ENCODE assay signal across 10 cellular contexts in genomic region chr9:112065781-112066606, GRCh38.
DNase-seq lines count a peak whose midpoint lies in the region; ATAC-seq and TF ChIP-seq lines count a peak whose summit lies in the region.
"Had no signal": no experiment of that assay in that cellular context is flagged by ENCODE, and none has a peak within 500 bp of the region (broad histone marks: within the 10 kb centered on the region; RNA-seq: fewer than 3 reads in every experiment).

No MANE protein-coding gene starts in this region.

- H3K4me1 ChIP-seq in skeletal muscle satellite cell (ENCODE audit: control insufficient read depth, insufficient read depth, low read length) (peaks cover 27% of the 10 kb centered on the region), neural progenitor cell (no peaks in the 10 kb centered on the region)

- H3K27ac ChIP-seq in neural progenitor cell: no peak overlapping the region

- H3K36me3 ChIP-seq in skeletal muscle satellite cell (ENCODE audit: insufficient read depth, low read length) (no peaks in the 10 kb centered on the region), neural progenitor cell (no peaks in the 10 kb centered on the region)

- H3K36me3 Mint-ChIP-seq in neural progenitor cell: no peaks in the 10 kb centered on the region
- H3K36me3 Mint-ChIP-seq in activated T-cell treated with anti-CD3 and anti-CD28 coated beads, Interleukin-2, amount 50 U/mL, for 24 hours (ENCODE audit: low read depth): no peaks in the 10 kb centered on the region

- H3K9me3 ChIP-seq in skeletal muscle satellite cell (replicated peaks; ENCODE audit: low read length): no peaks in the 10 kb centered on the region
- H3K9me3 ChIP-seq in neural progenitor cell (ENCODE audit: low read depth): no peaks in the 10 kb centered on the region

- no peaks in the 10 kb centered on the region for H3K27me3 ChIP-seq in skeletal muscle satellite cell (ENCODE audit: control insufficient read depth, insufficient read depth, low read length)
- H3K27me3 ChIP-seq in neural progenitor cell: no peaks in the 10 kb centered on the region

- no peak overlapping the region for H3K27ac Mint-ChIP-seq in neural progenitor cell
- no peak overlapping the region for H3K27ac Mint-ChIP-seq in activated T-cell treated with anti-CD3 and anti-CD28 coated beads, Interleukin-2, amount 50 U/mL, for 24 hours
- H3K27ac Mint-ChIP-seq: activated T-helper 1 cell treated with anti-CD3 and anti-CD28 coated beads, Interleukin-12 subunit alpha, Interleukin-12 subunit beta, Interleukin-2, Interleukin-4 antibody, amounts not matched to agents 30 ng/mL and 10 ng/mL and 1 ng/mL, durations not matched to agents 14 hours and 24 hours and 36 hours had no signal

- H2AFZ ChIP-seq in neural progenitor cell (replicated peaks): no peak overlapping the region

- no peak overlapping the region for H3K4me3 Mint-ChIP-seq in neural progenitor cell
- H3K4me3 Mint-ChIP-seq in activated T-cell treated with anti-CD3 and anti-CD28 coated beads, Interleukin-2, amount 50 U/mL, for 24 hours: no peak overlapping the region
- H3K4me3 Mint-ChIP-seq: activated T-helper 1 cell treated with anti-CD3 and anti-CD28 coated beads, Interleukin-12 subunit alpha, Interleukin-12 subunit beta, Interleukin-2, Interleukin-4 antibody, amounts not matched to agents 30 ng/mL and 10 ng/mL and 1 ng/mL, durations not matched to agents 14 hours and 24 hours and 36 hours had no signal

- DNase-seq in HK-2 (ENCODE audit: unreplicated experiment) (peak; percentile 84), SW480 (ENCODE audit: low spot score) (peak; percentile 79), hepatic stellate cell (ENCODE audit: low spot score) (peak; percentile 19), neural progenitor cell (ENCODE audit: low spot score) (no peak)
- DNase-seq in activated T-cell treated with anti-CD3 and anti-CD28 coated beads, Interleukin-2, amount 50 U/mL, for 24 hours: no peak
- DNase-seq: NCI-H524 had no signal

- no peak for ATAC-seq in HG02642 (IDR thresholded peaks at IDR 0.05; ENCODE audit: poor library complexity, unreplicated experiment)
- no peak for ATAC-seq in HG03342 (IDR thresholded peaks at IDR 0.05; ENCODE audit: unreplicated experiment)

- H3K4me2 ChIP-seq in skeletal muscle satellite cell (ENCODE audit: low read length) (no peak overlapping the region), neural progenitor cell (no peak overlapping the region)

- no peaks in the 10 kb centered on the region for H3K27me3 Mint-ChIP-seq in neural progenitor cell (ENCODE audit: insufficient read depth, low read depth)
- no peaks in the 10 kb centered on the region for H3K27me3 Mint-ChIP-seq in activated T-cell treated with anti-CD3 and anti-CD28 coated beads, Interleukin-2, amount 50 U/mL, for 24 hours

- H3K4me1 Mint-ChIP-seq in neural progenitor cell: peaks cover 8% of the 10 kb centered on the region
- peaks cover 13% of the 10 kb centered on the region for H3K4me1 Mint-ChIP-seq in activated T-cell treated with anti-CD3 and anti-CD28 coated beads, Interleukin-2, amount 50 U/mL, for 24 hours (ENCODE audit: low read depth)

- no peak overlapping the region for H3K4me3 ChIP-seq in skeletal muscle satellite cell (ENCODE audit: low read length)
- no peak overlapping the region for H3K4me3 ChIP-seq in neural progenitor cell

- H4K20me1 ChIP-seq in neural progenitor cell (ENCODE audit: low read depth): no peaks in the 10 kb centered on the region

- H3K9ac ChIP-seq in skeletal muscle satellite cell (ENCODE audit: low read depth, low read length) (peak overlapping the region; percentile 34), neural progenitor cell (no peak overlapping the region)

- TF ChIP-seq CTCF in neural progenitor cell (IDR thresholded peaks at IDR 0.05): no peak

- no peaks in the 10 kb centered on the region for H3F3A ChIP-seq in neural progenitor cell (ENCODE audit: low read depth)

- peaks cover 5% of the 10 kb centered on the region for H3K9me3 Mint-ChIP-seq in neural progenitor cell
- H3K9me3 Mint-ChIP-seq in activated T-cell treated with anti-CD3 and anti-CD28 coated beads, Interleukin-2, amount 50 U/mL, for 24 hours: no peaks in the 10 kb centered on the region
- H3K9me3 Mint-ChIP-seq: activated T-helper 1 cell treated with anti-CD3 and anti-CD28 coated beads, Interleukin-12 subunit alpha, Interleukin-12 subunit beta, Interleukin-2, Interleukin-4 antibody, amounts not matched to agents 30 ng/mL and 10 ng/mL and 1 ng/mL, durations not matched to agents 14 hours and 24 hours and 36 hours had no signal

- H3K79me2 ChIP-seq in neural progenitor cell (ENCODE audit: low read depth): no peaks in the 10 kb centered on the region

Comparison
In these comparisons a context has a peak if more than half of its experiments do, and no peak if none do; other contexts are left out.
1. DNase-seq: peak in HK-2 (single experiment), SW480 (single experiment) and hepatic stellate cell (single experiment); none in neural progenitor cell (single experiment) and activated T-cell treated with anti-CD3 and anti-CD28 coated beads, Interleukin-2, amount 50 U/mL, for 24 hours (single experiment).